ENCODE assay signal across 16 cellular contexts in genomic region chr12:78375461-78375860, GRCh38.
A peak's percentile ranks its signal among the peaks of the same experiment; 100 is the strongest.
DNase-seq lines count a peak whose midpoint lies in the region; TF ChIP-seq lines count a peak whose summit lies in the region.
"Had no signal": no experiment of that assay in that cellular context is flagged by ENCODE, and none has a peak within 500 bp of the region (broad histone marks: within the 10 kb centered on the region; RNA-seq: fewer than 3 reads in every experiment).

No MANE protein-coding gene starts in this region.

- no peaks in the 10 kb centered on the region for H3K9me3 ChIP-seq in Peyer's patch
- H3K9me3 ChIP-seq: BE2C had no signal

- H3K27me3 ChIP-seq in Peyer's patch (no peaks in the 10 kb centered on the region), H7 (ENCODE audit: control insufficient read depth, insufficient read depth, low read length) (no peaks in the 10 kb centered on the region)
- H3K27me3 ChIP-seq: BE2C had no signal

- no peaks in the 10 kb centered on the region for H3K4me1 ChIP-seq in Peyer's patch
- H3K4me1 ChIP-seq: BE2C had no signal

- no peak for TF ChIP-seq CTCF in Peyer's patch (IDR thresholded peaks at IDR 0.05)

- H3K36me3 ChIP-seq in Peyer's patch (no peaks in the 10 kb centered on the region), H7 (replicated peaks; ENCODE audit: control insufficient read depth, insufficient read depth, low read length) (no peaks in the 10 kb centered on the region)
- H3K36me3 ChIP-seq: BE2C had no signal

- no peak overlapping the region for H3K27ac ChIP-seq in Peyer's patch
- H3K27ac ChIP-seq: HL-60 had no signal

- no peak overlapping the region for H3K4me3 ChIP-seq in Peyer's patch
- H3K4me3 ChIP-seq in H7 (ENCODE audit: insufficient read depth, low read depth, low read length), result no peak overlapping the region
- H3K4me3 ChIP-seq: GM12878 had no signal

- no peak for TF ChIP-seq POLR2A in Peyer's patch (IDR thresholded peaks at IDR 0.05)

- DNase-seq in DMS 273 treated with DMSO at 0.1 percent for 48 hours (lab: John Stamatoyannopoulos, UW), result peak; percentile 42
- DNase-seq in NCI-H1694 treated with DMSO at 0.1 percent for 48 hours (lab: John Stamatoyannopoulos, UW), result peak; percentile 82
- peak; percentile 89 for DNase-seq in cerebellar cortex (ENCODE audit: low spot score)
- no peak for DNase-seq in NCI-H1417 treated with DMSO at 0.1 percent for 48 hours (lab: John Stamatoyannopoulos, UW)
- no peak for DNase-seq in Peyer's patch
- DNase-seq in H7, result no peak
- DNase-seq: ACHN; BE2C; CD4-positive, CD25-positive, alpha-beta regulatory T cell; CD8-positive, alpha-beta memory T cell; COR-L47; DMS79 treated with DMSO at 0.1 percent for 48 hours; GOT3; H9 had no signal

Comparison
In these comparisons a context has a peak if more than half of its experiments do, and no peak if none do; other contexts are left out.
1. DNase-seq: peak in DMS 273 treated with DMSO at 0.1 percent for 48 hours (single experiment), NCI-H1694 treated with DMSO at 0.1 percent for 48 hours (single experiment) and cerebellar cortex (single experiment); none in NCI-H1417 treated with DMSO at 0.1 percent for 48 hours (single experiment), Peyer's patch (0 of 3) and H7 (single experiment).